In genomic region chr14:81473456-81474155, GRCh38 we compare ENCODE assay signal across 11 cellular contexts.
DNase-seq lines count a peak whose midpoint lies in the region; ATAC-seq and TF ChIP-seq lines count a peak whose summit lies in the region.
"Had no signal": no experiment of that assay in that cellular context is flagged by ENCODE, and none has a peak within 500 bp of the region (broad histone marks: within the 10 kb centered on the region; RNA-seq: fewer than 3 reads in every experiment).

No MANE protein-coding gene starts in this region.

- no peaks in the 10 kb centered on the region for H3K9me3 Mint-ChIP-seq in activated naive CD4-positive, alpha-beta T cell treated with anti-CD3 and anti-CD28 coated beads for 36 hours
- H3K9me3 Mint-ChIP-seq in stimulated activated naive CD8-positive, alpha-beta T cell treated with anti-CD3 and anti-CD28 coated beads, Interleukin-15, amount 100 ng/mL, for 72 hours, result no peaks in the 10 kb centered on the region
- H3K9me3 Mint-ChIP-seq: endodermal cell had no signal

- H3K9ac ChIP-seq in KMS-11, result peak overlapping the region; percentile 19; the same call in 1 of the 2 replicates

- peaks cover 99% of the 10 kb centered on the region for H3K4me1 ChIP-seq in KMS-11 (ENCODE audit: low read depth, poor library complexity, severe bottlenecking)

- H3K27me3 ChIP-seq in KMS-11 (ENCODE audit: insufficient read depth, low read depth), result no peaks in the 10 kb centered on the region

- CTCF ChIA-PET in activated naive CD4-positive, alpha-beta T cell treated with anti-CD3 and anti-CD28 coated beads for 36 hours (lab: Charles Lee), result interaction anchor here (1.0 kb wide), 1 partner anchor 9 kb away, joined by 4 read pairs; no protein-coding TSS in a partner anchor

- TF ChIP-seq CTCF in KMS-11 (conservative IDR thresholded peaks at IDR 0.05; ENCODE audit: low read depth, low read length), result no peak

- ATAC-seq in HG02763 (IDR thresholded peaks at IDR 0.05; ENCODE audit: unreplicated experiment) (peak; percentile 28), HG03521 (IDR thresholded peaks at IDR 0.05; ENCODE audit: unreplicated experiment) (no peak)
- ATAC-seq in stimulated activated naive CD8-positive, alpha-beta T cell treated with anti-CD3 and anti-CD28 coated beads, Interleukin-15, amount 100 ng/mL, for 72 hours, result no peak

- peaks cover 7% of the 10 kb centered on the region; the same call in 1 of the 2 replicates for H3K36me3 ChIP-seq in KMS-11 (ENCODE audit: insufficient read depth)

- H3K27me3 Mint-ChIP-seq in activated naive CD4-positive, alpha-beta T cell treated with anti-CD3 and anti-CD28 coated beads for 36 hours (ENCODE audit: low read depth), result no peaks in the 10 kb centered on the region
- no peaks in the 10 kb centered on the region for H3K27me3 Mint-ChIP-seq in stimulated activated naive CD8-positive, alpha-beta T cell treated with anti-CD3 and anti-CD28 coated beads, Interleukin-15, amount 100 ng/mL, for 72 hours

- H3K4me3 ChIP-seq in KMS-11 (IDR thresholded peaks at IDR 0.05; ENCODE audit: insufficient read depth, low read depth, low read length), result no peak overlapping the region

- H3K27ac ChIP-seq in KMS-11 (peak overlapping the region; percentile 94), caudate nucleus (ENCODE audit: low read depth, low read length) (no peak overlapping the region)

- peaks cover 56% of the 10 kb centered on the region for H3K4me1 Mint-ChIP-seq in activated naive CD4-positive, alpha-beta T cell treated with anti-CD3 and anti-CD28 coated beads for 36 hours (ENCODE audit: low read depth)
- H3K4me1 Mint-ChIP-seq in stimulated activated naive CD8-positive, alpha-beta T cell treated with anti-CD3 and anti-CD28 coated beads, Interleukin-15, amount 100 ng/mL, for 72 hours, result peaks cover 65% of the 10 kb centered on the region
- H3K4me1 Mint-ChIP-seq: endodermal cell had no signal

- H3K79me2 ChIP-seq in KMS-11 (ENCODE audit: insufficient read depth, low read depth), result no peaks in the 10 kb centered on the region; the same call in 1 of the 2 replicates

- no peaks in the 10 kb centered on the region for H4K20me1 ChIP-seq in KMS-11 (ENCODE audit: insufficient read depth)

- peak overlapping the region; percentile 92 for H3K27ac Mint-ChIP-seq in activated naive CD4-positive, alpha-beta T cell treated with anti-CD3 and anti-CD28 coated beads for 36 hours
- peak overlapping the region in 1 of 2 donors; percentile 55 for H3K27ac Mint-ChIP-seq in stimulated activated naive CD8-positive, alpha-beta T cell treated with anti-CD3 and anti-CD28 coated beads, Interleukin-15, amount 100 ng/mL, for 72 hours
- H3K27ac Mint-ChIP-seq: endodermal cell had no signal

- H3K36me3 Mint-ChIP-seq in activated naive CD4-positive, alpha-beta T cell treated with anti-CD3 and anti-CD28 coated beads for 36 hours (ENCODE audit: low read depth), result peaks cover 22% of the 10 kb centered on the region

- H3K4me3 Mint-ChIP-seq in activated naive CD4-positive, alpha-beta T cell treated with anti-CD3 and anti-CD28 coated beads for 36 hours, result no peak overlapping the region
- peak overlapping the region; percentile 71 to 72 for H3K4me3 Mint-ChIP-seq in stimulated activated naive CD8-positive, alpha-beta T cell treated with anti-CD3 and anti-CD28 coated beads, Interleukin-15, amount 100 ng/mL, for 72 hours
- H3K4me3 Mint-ChIP-seq: endodermal cell had no signal

- DNase-seq in activated naive CD4-positive, alpha-beta T cell treated with anti-CD3 and anti-CD28 coated beads for 36 hours, result no peak
- DNase-seq in activated naive CD4-positive, alpha-beta T cell (lab: John Stamatoyannopoulos, UW), result no peak
- no peak for DNase-seq in stimulated activated naive CD8-positive, alpha-beta T cell treated with anti-CD3 and anti-CD28 coated beads, Interleukin-15, amount 100 ng/mL, for 72 hours
- DNase-seq in cortex of kidney (lab: John Stamatoyannopoulos, UW) (no peak), caudate nucleus (lab: John Stamatoyannopoulos, UW) (no peak)
- DNase-seq: activated CD8-positive, alpha-beta memory T cell treated with anti-CD3 and anti-CD28 coated beads, Interleukin-2, amount 50 U/mL, for 4 hours; endodermal cell; Right ventricle myocardium superior had no signal

- intact Hi-C loops in activated naive CD4-positive, alpha-beta T cell treated with anti-CD3 and anti-CD28 coated beads for 36 hours (cut with micrococcal nuclease), result loop anchor here (1.0 kb wide), 6 partner anchors 9 to 252 kb away; partner anchors contain the start of gene SEL1L

- H3K4me2 ChIP-seq in KMS-11, result peak overlapping the region; percentile 77

- H2AFZ ChIP-seq in KMS-11 (ENCODE audit: low read depth), result no peak overlapping the region
